In the genomic region with DNA sequence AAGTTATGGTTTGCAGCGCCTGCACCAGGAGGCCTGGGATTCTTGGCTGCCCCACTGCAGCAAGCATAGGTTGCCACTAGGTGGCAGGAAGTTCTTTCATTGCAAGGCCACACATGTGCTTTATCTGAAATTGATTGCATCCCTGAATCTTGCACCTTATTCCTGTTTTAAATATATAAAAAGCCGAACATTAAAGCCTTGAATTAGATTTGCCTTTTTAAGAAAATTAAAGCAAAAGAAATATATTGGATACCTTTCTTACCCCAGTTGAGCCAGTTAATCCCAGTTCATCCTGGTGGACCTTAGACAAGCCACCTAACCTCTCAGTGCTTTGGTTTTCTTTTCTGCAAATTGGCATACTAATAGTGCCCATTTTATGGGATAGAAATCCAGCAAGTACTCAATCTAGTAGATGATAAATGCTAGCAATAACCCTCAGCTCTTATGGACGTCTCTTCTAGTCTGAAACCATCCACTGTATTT, we compare ENCODE assay signal across 8 cellular contexts. TPM values are rescaled to one million over a fixed set of nuclear protein-coding genes. Genes with fewer than 3 reads are reported as not detected.
DNase-seq lines count a peak whose midpoint lies in the region; ATAC-seq and TF ChIP-seq lines count a peak whose summit lies in the region.

No MANE protein-coding gene starts in this region.

- no peak for TF ChIP-seq EP300 in tibial nerve (IDR thresholded peaks at IDR 0.05)

- H3K4me1 ChIP-seq in NT2/D1 (ENCODE audit: insufficient read depth, insufficient read length): peaks cover 2% of the 10 kb centered on the region
- H3K4me1 ChIP-seq in tibial nerve: no peaks in the 10 kb centered on the region

- H3K36me3 ChIP-seq in NT2/D1 (ENCODE audit: insufficient read depth, insufficient read length, low read length) (no peaks in the 10 kb centered on the region), tibial nerve (no peaks in the 10 kb centered on the region)

- H3K27ac Mint-ChIP-seq in neural crest cell (ENCODE audit: unreplicated experiment): no peak overlapping the region

- no peaks in the 10 kb centered on the region for H3K9me3 ChIP-seq in NT2/D1 (ENCODE audit: insufficient read depth, low read length)
- no peaks in the 10 kb centered on the region for H3K9me3 ChIP-seq in tibial nerve

- H3K9me3 Mint-ChIP-seq in neural crest cell: no peaks in the 10 kb centered on the region

- H3K4me3 ChIP-seq in NT2/D1 (ENCODE audit: insufficient read length, low read depth): no peak overlapping the region
- no peak overlapping the region for H3K4me3 ChIP-seq in tibial nerve

- TF ChIP-seq POLR2A in tibial nerve (IDR thresholded peaks at IDR 0.05): no peak

- peak; percentile 75 for ATAC-seq in HG03460 (IDR thresholded peaks at IDR 0.05; ENCODE audit: unreplicated experiment)

- no peaks in the 10 kb centered on the region for H3K36me3 Mint-ChIP-seq in neural crest cell (ENCODE audit: low read depth)

- H3K27ac ChIP-seq in 22Rv1 (no peak overlapping the region), tibial nerve (no peak overlapping the region)

- 30 to 37% methylated on average over 3 of the region's 3 CpGs for WGBS in tibial nerve, 2 donors

- peak; percentile 44 for DNase-seq in NT2/D1 (ENCODE audit: low read depth, low spot score)
- peak; percentile 59 for DNase-seq in activated T-cell treated with anti-CD3 and anti-CD28 coated beads, Interleukin-2, amount 50 U/mL, for 1 hour
- DNase-seq in fibroblast of peridontal ligament (ENCODE audit: extremely low read depth): peak; percentile 74
- DNase-seq in neural crest cell (ENCODE audit: low read depth, low spot score): peak; percentile 58
- DNase-seq in tibial nerve (ENCODE audit: low spot score in 2 of 2): peak in 1 of 2 donors; percentile 48

- no peak overlapping the region for H3K9ac ChIP-seq in NT2/D1 (ENCODE audit: insufficient read length, low read depth)

- TF ChIP-seq CTCF in 22Rv1 (IDR thresholded peaks at IDR 0.05) (peak; percentile 95), GM12873 (IDR thresholded peaks at IDR 0.05; ENCODE audit: insufficient read depth, low read depth, low read length, missing control alignments) (peak; percentile 95), neural crest cell (conservative IDR thresholded peaks at IDR 0.05) (peak; percentile 90), tibial nerve (IDR thresholded peaks at IDR 0.05) (peak; percentile 54 to 80 (median 79))

- H3K4me1 Mint-ChIP-seq in neural crest cell: peaks cover 3% of the 10 kb centered on the region

- H3K27me3 ChIP-seq in NT2/D1 (ENCODE audit: insufficient read depth, insufficient read length) (no peaks in the 10 kb centered on the region), tibial nerve (no peaks in the 10 kb centered on the region)

- H3K4me3 Mint-ChIP-seq in neural crest cell: no peak overlapping the region

- H3K27me3 Mint-ChIP-seq in neural crest cell (ENCODE audit: low read depth): no peaks in the 10 kb centered on the region

RNA-seq across cellular contexts. Expression of a gene that starts 6.3 kb away (rescaled TPM):
- 9.5 and 9.8 TPM in 2 replicates for total RNA-seq in neural crest cell
- 10 to 100 TPM; 10.2 to 27.5 (median 12.3) TPM for total RNA-seq in tibial nerve

RNA-seq across cellular contexts. Expression of a gene that starts 37.6 kb away (rescaled TPM):
- total RNA-seq in neural crest cell (82.2 and 87.4 TPM in 2 replicates), tibial nerve (10 to 100 TPM; 23.4 to 59.9 (median 39.3) TPM)

RNA-seq across cellular contexts. Expression of a gene that starts 53.3 kb away (rescaled TPM):
- total RNA-seq in neural crest cell (22.7 and 25.1 TPM in 2 replicates), tibial nerve (10 to 100 TPM; 18.6 to 31.4 (median 21.5) TPM)
